In genomic region chr10:59904431-59905065, GRCh38 we compare ENCODE assay signal across 8 cellular contexts. TPM values are rescaled to one million over a fixed set of nuclear protein-coding genes. Genes with fewer than 3 reads are reported as not detected.
A peak's percentile ranks its signal among the peaks of the same experiment; 100 is the strongest.
DNase-seq lines count a peak whose midpoint lies in the region; ATAC-seq, FAIRE-seq and TF ChIP-seq lines count a peak whose summit lies in the region.

No MANE protein-coding gene starts in this region.

- H3K4me3 ChIP-seq in A549 = peak overlapping the region; percentile 98; the same call in 2 of the 3 replicates
- peak overlapping the region; percentile 95 for H3K4me3 ChIP-seq in HUES64 (ENCODE audit: low read length)
- peak overlapping the region; percentile 88 to 100 for H3K4me3 ChIP-seq in cardiac fibroblast (replicated peaks in 1 of 2; ENCODE audit: low read depth in 2 of 2, low read length in 2 of 2)

- H3K9ac ChIP-seq in HUES64 (ENCODE audit: low read depth, low read length) = peak overlapping the region; percentile 85; the same call in 1 of the 2 replicates

- FAIRE-seq in A549 (lab: Jason Lieb, UNC) = no peak

- CTCF ChIA-PET in A549 (lab: Yijun Ruan, JAX) = interaction anchor here (1.1 kb wide), 1 partner anchor 9 kb away, joined by 3 read pairs; no protein-coding TSS in a partner anchor

- no peak for TF ChIP-seq RAD21 in A549 (conservative IDR thresholded peaks at IDR 0.05 in 1 of 2, IDR thresholded peaks at IDR 0.05 in 1 of 2)

- DNase-seq in A549 (ENCODE audit: low read depth in 1 of 2, low spot score in 1 of 2) (no peak), cardiac fibroblast (ENCODE audit: low read depth in 2 of 2) (no peak), midbrain (lab: John Stamatoyannopoulos, UW) (peak; percentile 25), hippocampal formation (lab: John Stamatoyannopoulos, UW) (no peak), NCI-H748 treated with DMSO at 0.1 percent for 48 hours (lab: John Stamatoyannopoulos, UW) (no peak)
- DNase-seq in effector CD8-positive, alpha-beta T cell (lab: John Stamatoyannopoulos, UW) = no peak

- H3K27ac ChIP-seq in A549 (no peak overlapping the region; a peak in 1 of 6 replicates), HUES64 (ENCODE audit: low read depth, low read length) (no peak overlapping the region)

- peak overlapping the region; percentile 92 for H3K4me2 ChIP-seq in A549

- TF ChIP-seq CTCF in A549 (IDR thresholded peaks at IDR 0.05) (no peak), cardiac fibroblast (IDR thresholded peaks at IDR 0.05; ENCODE audit: low read depth, low read length) (no peak)

- no peak for TF ChIP-seq POLR2A in A549 (IDR thresholded peaks at IDR 0.05; ENCODE audit: low read length)

- ATAC-seq in A549 (no peak), GM19463 (IDR thresholded peaks at IDR 0.05; ENCODE audit: unreplicated experiment) (no peak)

- 88% methylated on average over 7 of the region's 7 CpGs for WGBS in A549 (ENCODE audit: missing lambda C conversion rate)
- WGBS in HUES64 = 16% methylated on average over 7 of the region's 7 CpGs

- no peaks in the 10 kb centered on the region for H3K27me3 ChIP-seq in HUES64 (ENCODE audit: insufficient read depth, low read length)

- H3K4me1 ChIP-seq in A549 (peaks cover 30% of the 10 kb centered on the region), HUES64 (ENCODE audit: insufficient read depth, low read length) (peaks cover 49% of the 10 kb centered on the region)

- peaks cover 3% of the 10 kb centered on the region; the same call in 1 of the 2 replicates for H3K36me3 ChIP-seq in HUES64 (ENCODE audit: insufficient read depth, low read length)

- H3K9me3 ChIP-seq in A549 = no peaks in the 10 kb centered on the region
- no peaks in the 10 kb centered on the region for H3K9me3 ChIP-seq in HUES64 (ENCODE audit: insufficient read depth, low read depth, low read length)

- no peak for TF ChIP-seq EP300 in A549 (IDR thresholded peaks at IDR 0.05)

- POLR2A ChIA-PET in A549 (lab: Yijun Ruan, JAX) = no interaction called here

TF ChIP-seq in A549, 52 proteins besides CTCF, POLR2A, EP300 and RAD21:
- TF ChIP-seq ZFP36 (IDR thresholded peaks at IDR 0.05; ENCODE audit: borderline replicate concordance, partially characterized antibody) = no peak
- TF ChIP-seq USF2 (IDR thresholded peaks at IDR 0.05) = no peak
- no peak for TF ChIP-seq E2F6 (IDR thresholded peaks at IDR 0.05; ENCODE audit: borderline replicate concordance, low read depth)
- no peak for TF ChIP-seq NFE2L2 (conservative IDR thresholded peaks at IDR 0.05; ENCODE audit: low read length)
- TF ChIP-seq ZC3H11A (IDR thresholded peaks at IDR 0.05) = no peak
- no peak for TF ChIP-seq BHLHE40 (IDR thresholded peaks at IDR 0.05; ENCODE audit: low read depth, low read length)
- no peak for TF ChIP-seq ATOH8 (CRISPR knock-in tag; IDR thresholded peaks at IDR 0.05; ENCODE audit: low read depth)
- TF ChIP-seq RNF2 (IDR thresholded peaks at IDR 0.05; ENCODE audit: borderline replicate concordance, low read depth) = no peak
- no peak for TF ChIP-seq CHD2 (IDR thresholded peaks at IDR 0.05; ENCODE audit: low read length, partially characterized antibody)
- TF ChIP-seq MAX (IDR thresholded peaks at IDR 0.05) = no peak

RNA-seq across cellular contexts. Expression of gene CCDC6, which starts 1.8 kb away (rescaled TPM):
- polyA plus RNA-seq in A549 (2011; rRNA removed) (41.2 and 43.5 TPM in 2 replicates), A549 (2017; fragmentation: RNase III; extraction: RNeasy Plus Mini Kit Qiagen cat#74134 plus additional on column Dnase treatment) (20.6 to 21.4 TPM (median 20.9 TPM) in 3 replicates)
- polyA plus RNA-seq in A549 (2012; cell fraction: cytosol; rRNA removed) = 9.1 and 11.6 TPM in 2 replicates
- polyA plus RNA-seq in A549 (2012; cell fraction: nucleus; rRNA removed) = 7.1 and 8.0 TPM in 2 replicates
- polyA minus RNA-seq in A549 (2011; rRNA and poly(A)+ RNA removed) = 53.0 and 53.1 TPM in 2 replicates
- 39.5 TPM for polyA plus RNA-seq in HUES64 (2013, experiment 1 of 2)
- 34.7 TPM for polyA plus RNA-seq in HUES64 (2013, experiment 2 of 2)
